In genomic region chr22:37079668-37080171, GRCh38 we compare ENCODE assay signal across 9 cellular contexts. TPM values are rescaled to one million over a fixed set of nuclear protein-coding genes. Genes with fewer than 3 reads are reported as not detected.
A peak's percentile ranks its signal among the peaks of the same experiment; 100 is the strongest.
DNase-seq lines count a peak whose midpoint lies in the region; TF ChIP-seq lines count a peak whose summit lies in the region.
"Had no signal": no experiment of that assay in that cellular context is flagged by ENCODE, and none has a peak within 500 bp of the region (broad histone marks: within the 10 kb centered on the region; RNA-seq: fewer than 3 reads in every experiment).

No MANE protein-coding gene starts in this region.

- H3K4ac ChIP-seq in H9 (ENCODE audit: low read depth, low read length), result no peak overlapping the region

- H3K23ac ChIP-seq in H9 (ENCODE audit: insufficient read length, low read depth, low read length), result no peak overlapping the region

- H3K79me2 ChIP-seq in OCI-LY3 (ENCODE audit: low read length) (0 out of 2 replicates have a peak, but pooled peaks cover under 1% of the 10 kb centered on the region), neural progenitor cell (ENCODE audit: low read depth) (no peaks in the 10 kb centered on the region), H9 (ENCODE audit: insufficient read depth, low read length) (no peaks in the 10 kb centered on the region)

- no peaks in the 10 kb centered on the region for H3K36me3 Mint-ChIP-seq in immature natural killer cell
- H3K36me3 Mint-ChIP-seq in neural progenitor cell, result no peaks in the 10 kb centered on the region
- H3K36me3 Mint-ChIP-seq in Caco-2 (ENCODE audit: insufficient read depth, unreplicated experiment), result no peaks in the 10 kb centered on the region
- H3K36me3 Mint-ChIP-seq in H9 (ENCODE audit: insufficient read depth in 1 of 3, low read depth in 3 of 3), result no peaks in the 10 kb centered on the region

- H3K4me2 ChIP-seq in OCI-LY3 (ENCODE audit: low read length), result peak overlapping the region; percentile 28
- H3K4me2 ChIP-seq in neural progenitor cell, result no peak overlapping the region
- no peak overlapping the region for H3K4me2 ChIP-seq in H9 (ENCODE audit: insufficient read depth, insufficient read length, low read length)

- H3K18ac ChIP-seq in H9 (ENCODE audit: insufficient read length, low read depth, low read length), result no peak overlapping the region

- H2BK20ac ChIP-seq in H9 (ENCODE audit: low read depth, low read length, poor library complexity, severe bottlenecking), result no peak overlapping the region

- TF ChIP-seq CTCF in OCI-LY3 (IDR thresholded peaks at IDR 0.05; ENCODE audit: low read depth, low read length), result no peak
- TF ChIP-seq CTCF in neural progenitor cell (IDR thresholded peaks at IDR 0.05), result no peak
- no peak for TF ChIP-seq CTCF in Caco-2 (IDR thresholded peaks at IDR 0.05; ENCODE audit: insufficient read depth in 1 of 2, low read depth in 1 of 2, low read length in 1 of 2, severe bottlenecking in 1 of 2, unreplicated experiment in 1 of 2)
- TF ChIP-seq CTCF in H9 (conservative IDR thresholded peaks at IDR 0.05), result no peak

- WGBS in H9 (ENCODE audit: extremely low coverage, insufficient read length, low lambda C conversion rate), result no CpG with 5 or more reads among the region's 15 CpGs

- H3K4me1 ChIP-seq in OCI-LY3 (ENCODE audit: low read length) (peaks cover 47% of the 10 kb centered on the region), neural progenitor cell (no peaks in the 10 kb centered on the region), Caco-2 (no peaks in the 10 kb centered on the region), H9 (ENCODE audit: insufficient read depth, low read length) (no peaks in the 10 kb centered on the region; the same call in 1 of the 2 replicates)

- no peak overlapping the region for H3T11ph ChIP-seq in H9 (ENCODE audit: low read length)

- H3K9ac ChIP-seq in OCI-LY3 (ENCODE audit: low read length) (no peak overlapping the region), neural progenitor cell (no peak overlapping the region), H9 (ENCODE audit: extremely low read depth, insufficient read length, low read length) (no peak overlapping the region)

- H2AFZ ChIP-seq in OCI-LY3 (ENCODE audit: low read depth, low read length), result no peak overlapping the region
- H2AFZ ChIP-seq in neural progenitor cell (replicated peaks), result no peak overlapping the region
- H2AFZ ChIP-seq in H9 (ENCODE audit: low read length), result no peak overlapping the region

- intact Hi-C loops in Caco-2 (cut with micrococcal nuclease; ENCODE audit: unreplicated experiment), result loop anchor here (5.0 to 10.0 kb wide), 2 partner anchors 68 to 375 kb away; partner anchors contain the start of gene IL2RB

- H3K27me3 Mint-ChIP-seq in immature natural killer cell (ENCODE audit: low read depth in 3 of 3) (peaks cover 5 to 12% (median 7%) of the 10 kb centered on the region in 3 donors), neural progenitor cell (ENCODE audit: insufficient read depth, low read depth) (peaks cover 21% of the 10 kb centered on the region), Caco-2 (ENCODE audit: insufficient read depth, unreplicated experiment) (peaks cover 23% of the 10 kb centered on the region), H9 (ENCODE audit: low read depth) (peaks cover 57% of the 10 kb centered on the region)

- H3K56ac ChIP-seq in H9 (ENCODE audit: insufficient read length, low read depth, low read length), result no peak overlapping the region

- H3K9me3 ChIP-seq in OCI-LY3 (ENCODE audit: insufficient read depth, low read length) (no peaks in the 10 kb centered on the region), neural progenitor cell (ENCODE audit: low read depth) (no peaks in the 10 kb centered on the region), Caco-2 (no peaks in the 10 kb centered on the region), H9 (ENCODE audit: control insufficient read depth, low read depth, low read length) (no peaks in the 10 kb centered on the region)

- CTCF ChIA-PET in Caco-2 (lab: Charles Lee), result interaction anchor here (1.0 to 1.3 kb wide), 2 partner anchors 21 to 120 kb away, joined by 3 to 5 read pairs; no protein-coding TSS in a partner anchor

- peak; percentile 71 for DNase-seq in activated T-cell treated with anti-CD3 and anti-CD28 coated beads for 4 hours
- peak; percentile 92 to 93 (median 92) for DNase-seq in immature natural killer cell
- DNase-seq in stimulated activated CD8-positive, alpha-beta memory T cell treated with anti-CD3 and anti-CD28 coated beads, Interleukin-7, amount 100 ng/mL, for 24 hours (ENCODE audit: low read depth), result peak; percentile 58
- DNase-seq in neural progenitor cell (ENCODE audit: low spot score), result no peak
- DNase-seq in Caco-2, result no peak
- no peak for DNase-seq in NCI-H1694 (lab: John Stamatoyannopoulos, UW)
- no peak for DNase-seq in H9

- H3K27ac ChIP-seq in OCI-LY3 (ENCODE audit: low read length), result peak overlapping the region; percentile 25
- H3K27ac ChIP-seq in neural progenitor cell, result no peak overlapping the region
- H3K27ac ChIP-seq in H9 (ENCODE audit: insufficient read length, low read depth, low read length), result no peak overlapping the region

- H4K91ac ChIP-seq in H9 (ENCODE audit: insufficient read length, low read depth, low read length), result no peak overlapping the region

- H3K27me3 ChIP-seq in OCI-LY3 (ENCODE audit: low read depth, low read length), result no peaks in the 10 kb centered on the region
- peaks cover 34% of the 10 kb centered on the region for H3K27me3 ChIP-seq in neural progenitor cell
- H3K27me3 ChIP-seq in Caco-2 (replicated peaks; ENCODE audit: control insufficient read depth, insufficient read depth, low read length), result peaks cover 2% of the 10 kb centered on the region; the same call in 1 of the 2 replicates
- no peaks in the 10 kb centered on the region; the same call in 1 of the 2 replicates for H3K27me3 ChIP-seq in H9 (ENCODE audit: insufficient read depth, low read length)

- H3K4me3 Mint-ChIP-seq in immature natural killer cell, result peak overlapping the region; percentile 56 to 77 (median 73)
- no peak overlapping the region for H3K4me3 Mint-ChIP-seq in neural progenitor cell
- H3K4me3 Mint-ChIP-seq in Caco-2 (ENCODE audit: unreplicated experiment), result no peak overlapping the region
- H3K4me3 Mint-ChIP-seq in H9, result no peak overlapping the region
- H3K4me3 Mint-ChIP-seq: neural crest cell had no signal

- no peak overlapping the region for H3K14ac ChIP-seq in H9 (ENCODE audit: insufficient read depth, low read length)

- no TSS peak for BruUV-seq in Caco-2 (replicated peaks; lab: Mats Ljungman, UMichigan)

- no peaks in the 10 kb centered on the region for H3K9me3 Mint-ChIP-seq in immature natural killer cell
- H3K9me3 Mint-ChIP-seq in neural progenitor cell, result no peaks in the 10 kb centered on the region
- no peaks in the 10 kb centered on the region for H3K9me3 Mint-ChIP-seq in Caco-2 (ENCODE audit: unreplicated experiment)
- no peaks in the 10 kb centered on the region for H3K9me3 Mint-ChIP-seq in H9
- H3K9me3 Mint-ChIP-seq: neural crest cell had no signal

- H2AK5ac ChIP-seq in H9 (ENCODE audit: insufficient read length, low read length), result no peak overlapping the region

- H2BK120ac ChIP-seq in H9 (ENCODE audit: low read depth, low read length, poor library complexity, severe bottlenecking), result no peak overlapping the region

- H3K4me3 ChIP-seq in OCI-LY3 (ENCODE audit: low read length) (no peak overlapping the region), neural progenitor cell (no peak overlapping the region), Caco-2 (ENCODE audit: low read depth, low read length) (no peak overlapping the region)

- H3K23me2 ChIP-seq in H9 (ENCODE audit: insufficient read length, low read depth, low read length, poor library complexity, severe bottlenecking), result no peaks in the 10 kb centered on the region

- H3K36me3 ChIP-seq in OCI-LY3 (replicated peaks; ENCODE audit: low read depth, low read length) (peaks cover 65% of the 10 kb centered on the region), neural progenitor cell (no peaks in the 10 kb centered on the region), Caco-2 (ENCODE audit: control insufficient read depth, insufficient read depth, low read length) (no peaks in the 10 kb centered on the region)

- no peaks in the 10 kb centered on the region for H3F3A ChIP-seq in neural progenitor cell (ENCODE audit: low read depth)

- peak overlapping the region; percentile 95 to 99 (median 98) for H3K27ac Mint-ChIP-seq in immature natural killer cell
- H3K27ac Mint-ChIP-seq in neural progenitor cell, result no peak overlapping the region
- no peak overlapping the region for H3K27ac Mint-ChIP-seq in Caco-2 (ENCODE audit: unreplicated experiment)
- H3K27ac Mint-ChIP-seq in H9, result no peak overlapping the region; a peak in 1 of 7 replicates

- H4K20me1 ChIP-seq in OCI-LY3 (ENCODE audit: insufficient read depth, low read length) (no peaks in the 10 kb centered on the region), neural progenitor cell (ENCODE audit: low read depth) (no peaks in the 10 kb centered on the region), H9 (ENCODE audit: control insufficient read depth, insufficient read depth, insufficient read length) (no peaks in the 10 kb centered on the region)

- no peak overlapping the region for H4K8ac ChIP-seq in H9 (replicated peaks; ENCODE audit: insufficient read length, low read depth, low read length)

- H3K4me1 Mint-ChIP-seq in immature natural killer cell (peaks cover 31 to 34% of the 10 kb centered on the region in 2 donors), neural progenitor cell (peaks cover 3% of the 10 kb centered on the region), Caco-2 (ENCODE audit: low read depth, unreplicated experiment) (no peaks in the 10 kb centered on the region), H9 (peaks cover 10% of the 10 kb centered on the region in 2 experiments; a peak in 3 of 4 replicates)
- H3K4me1 Mint-ChIP-seq: neural crest cell had no signal

- H3K79me1 ChIP-seq in H9 (ENCODE audit: insufficient read depth, low read depth, low read length, poor library complexity, severe bottlenecking), result no peaks in the 10 kb centered on the region

- H4K5ac ChIP-seq in H9 (ENCODE audit: insufficient read length, low read depth, low read length), result no peak overlapping the region

- POLR2A ChIA-PET in Caco-2 (lab: Charles Lee), result no interaction called here

- H2BK5ac ChIP-seq in H9 (ENCODE audit: insufficient read length, low read length), result no peak overlapping the region

- H2BK15ac ChIP-seq in H9 (ENCODE audit: low read depth, low read length), result no peak overlapping the region

- H2BK12ac ChIP-seq in H9 (ENCODE audit: insufficient read length, low read depth, low read length), result no peak overlapping the region

RNA-seq across cellular contexts. Expression of gene KCTD17, which starts 28.2 kb away (rescaled TPM):
- 10 to 100 TPM; 10.7 to 16.1 (median 14.3) TPM for polyA plus RNA-seq in immature natural killer cell
- total RNA-seq in neural progenitor cell (ENCODE audit: low replicate concordance) (17.5 and 44.1 TPM in 2 replicates), Caco-2 (2022) (17.2 and 19.8 TPM in 2 replicates), H9 (2021) (34.1 and 36.8 TPM in 2 replicates)

RNA-seq across cellular contexts. Expression of gene TMPRSS6, which starts 29.8 kb away (rescaled TPM):
- under 1 TPM in 2 of 3 donors, not detected in 1; 0.28 to 0.52 TPM for polyA plus RNA-seq in immature natural killer cell
- not detected in 2 replicates for total RNA-seq in neural progenitor cell (ENCODE audit: low replicate concordance)
- total RNA-seq in Caco-2 (2022), result 1.5 and 1.6 TPM in 2 replicates
- not detected in 2 replicates for total RNA-seq in H9 (2021)
- total RNA-seq: neural crest cell had no signal

Comparison
In these comparisons a context has a peak if more than half of its experiments do, and no peak if none do; other contexts are left out.
1. DNase-seq: peak in activated T-cell treated with anti-CD3 and anti-CD28 coated beads for 4 hours (single experiment), immature natural killer cell (3 of 3) and stimulated activated CD8-positive, alpha-beta memory T cell treated with anti-CD3 and anti-CD28 coated beads, Interleukin-7, amount 100 ng/mL, for 24 hours (single experiment); none in neural progenitor cell (single experiment), Caco-2 (0 of 2), NCI-H1694 (single experiment) and H9 (single experiment).
2. H3K27ac Mint-ChIP-seq: peak in immature natural killer cell (6 of 6); none in neural progenitor cell (single experiment), Caco-2 (single experiment) and H9 (0 of 3).
3. H3K4me3 Mint-ChIP-seq: peak in immature natural killer cell (5 of 5); none in neural progenitor cell (single experiment), Caco-2 (single experiment) and H9 (0 of 2).